8 cellular contexts compared by ENCODE assay signal in the genomic region with DNA sequence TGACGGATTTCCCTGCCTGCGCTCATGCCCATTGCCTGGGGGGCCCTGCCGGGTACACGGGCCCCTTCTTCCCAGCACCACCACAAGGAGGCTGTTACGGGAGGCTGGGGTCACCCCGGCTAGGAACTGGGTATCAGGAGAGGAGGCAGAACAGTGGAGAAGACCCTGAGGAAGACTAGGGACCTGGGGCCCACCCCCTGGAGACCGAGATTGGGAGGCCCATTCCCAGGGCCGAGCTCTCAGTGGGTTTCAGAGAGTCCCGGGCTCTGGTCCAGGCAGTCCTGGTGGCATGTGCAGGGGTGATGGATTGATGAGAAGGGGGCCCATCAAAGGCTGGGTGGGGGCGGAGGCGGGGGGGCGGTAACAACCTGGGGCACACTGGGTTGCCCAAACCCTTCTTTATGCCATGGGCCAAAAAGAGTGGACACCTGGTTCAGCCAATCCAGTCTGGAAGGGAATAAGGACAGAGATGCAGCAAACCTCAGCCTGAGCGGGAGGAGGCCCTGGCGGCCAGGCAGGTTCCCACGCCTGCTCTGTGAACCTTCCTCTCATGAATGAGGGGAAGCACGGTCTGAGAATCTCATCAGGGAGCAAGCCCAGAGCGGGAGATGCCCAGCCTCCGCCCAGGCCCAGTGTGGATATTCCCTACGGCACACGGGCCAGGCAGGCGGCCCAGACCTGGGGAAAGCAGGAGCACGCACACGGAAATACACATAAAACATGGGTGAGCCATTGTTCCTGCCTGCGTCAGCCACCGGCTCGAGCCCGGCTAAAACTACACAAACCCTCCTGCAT. TPM values are rescaled to one million over a fixed set of nuclear protein-coding genes. Genes with fewer than 3 reads are reported as not detected.
DNase-seq lines count a peak whose midpoint lies in the region; ATAC-seq, FAIRE-seq and TF ChIP-seq lines count a peak whose summit lies in the region.

No MANE protein-coding gene starts in this region.

- H3K27me3 Mint-ChIP-seq in CD4-positive, alpha-beta memory T cell = peaks cover 15 to 21% of the 10 kb centered on the region in 2 donors

- no peaks in the 10 kb centered on the region for H3K9me3 ChIP-seq in CD4-positive, alpha-beta memory T cell (ENCODE audit: control insufficient read depth in 1 of 2, low read length in 2 of 2)
- H3K9me3 ChIP-seq in PC-3 (ENCODE audit: low read length) (no peaks in the 10 kb centered on the region), esophagus (ENCODE audit: control insufficient read depth in 2 of 2, insufficient read depth in 1 of 2, low read depth in 1 of 2, low read length in 1 of 2) (no peaks in the 10 kb centered on the region), osteoblast (ENCODE audit: low read depth, low read length) (no peaks in the 10 kb centered on the region)

- H3K4me3 ChIP-seq in CD4-positive, alpha-beta memory T cell (ENCODE audit: low read length in 2 of 2) = no peak overlapping the region
- H3K4me3 ChIP-seq in PC-3 (ENCODE audit: low read length) = peak overlapping the region; percentile 69
- H3K4me3 ChIP-seq in esophagus (ENCODE audit: low read depth in 1 of 2, low read length in 2 of 2) = peak overlapping the region; percentile 58 to 71
- H3K4me3 ChIP-seq in osteoblast (ENCODE audit: insufficient read depth, low read length) = peak overlapping the region; percentile 78

- peak overlapping the region; percentile 81 for H2AFZ ChIP-seq in PC-3 (ENCODE audit: low read length)
- H2AFZ ChIP-seq in osteoblast (ENCODE audit: low read length) = peak overlapping the region; percentile 53

- no peaks in the 10 kb centered on the region for H3K27me3 ChIP-seq in CD4-positive, alpha-beta memory T cell (ENCODE audit: insufficient read depth, low read length)
- H3K27me3 ChIP-seq in PC-3 (ENCODE audit: low read length) (no peaks in the 10 kb centered on the region), esophagus (ENCODE audit: control insufficient read depth in 1 of 2, insufficient read depth in 2 of 2, low read length in 2 of 2) (no peaks in the 10 kb centered on the region), osteoblast (ENCODE audit: insufficient read depth, low read length) (no peaks in the 10 kb centered on the region)

- H3K4me2 ChIP-seq in PC-3 (ENCODE audit: low read length) = peak overlapping the region; percentile 87
- peak overlapping the region; percentile 90 for H3K4me2 ChIP-seq in osteoblast (ENCODE audit: insufficient read depth, low read length)

- WGBS in esophagus, 2 donors = 68 to 71% methylated on average over 26 to 27 of the region's 27 CpGs

- H3K27ac ChIP-seq in CD4-positive, alpha-beta memory T cell (ENCODE audit: low read depth, low read length) = no peak overlapping the region
- H3K27ac ChIP-seq in PC-3 (ENCODE audit: low read length) (no peak overlapping the region), esophagus (ENCODE audit: low read depth in 2 of 2, low read length in 1 of 2) (peak overlapping the region in 1 of 2 donors; percentile 28), osteoblast (ENCODE audit: low read depth, low read length) (no peak overlapping the region)

- ATAC-seq in PC-3 = no peak

- CTCF ChIA-PET in CD4-positive, alpha-beta memory T cell (lab: Charles Lee; ENCODE audit: partially characterized antibody) = interaction anchor here (2.0 kb wide), 1 partner anchor 10 kb away, joined by 11 read pairs; no protein-coding TSS in a partner anchor
- CTCF ChIA-PET in PC-3 (lab: Charles Lee) = interaction anchor here (1.1 to 1.3 kb wide), 2 partner anchors 10 to 13 kb away, joined by 3 read pairs; no protein-coding TSS in a partner anchor

- no peaks in the 10 kb centered on the region for H3K36me3 Mint-ChIP-seq in CD4-positive, alpha-beta memory T cell

- H3F3A ChIP-seq in PC-3 (ENCODE audit: low read length, unreplicated experiment) = no peaks in the 10 kb centered on the region

- H3K9me3 Mint-ChIP-seq in CD4-positive, alpha-beta memory T cell = no peaks in the 10 kb centered on the region

- no peak for TF ChIP-seq POLR2A in GM12892 (IDR thresholded peaks at IDR 0.05; ENCODE audit: low read depth, low read length)

- no peaks in the 10 kb centered on the region for H3K9me2 ChIP-seq in PC-3 (replicated peaks; ENCODE audit: low read length)

- POLR2A ChIA-PET in CD4-positive, alpha-beta memory T cell (lab: Charles Lee; ENCODE audit: partially characterized antibody) = no interaction called here
- POLR2A ChIA-PET in PC-3 (lab: Charles Lee; ENCODE audit: unreplicated experiment) = interaction anchor here (0.7 kb wide), 1 partner anchor 135 kb away, joined by 5 read pairs; no protein-coding TSS in a partner anchor

- H3K79me2 ChIP-seq in PC-3 (ENCODE audit: low read length) (peaks cover 37% of the 10 kb centered on the region), osteoblast (ENCODE audit: insufficient read depth, low read length) (peaks cover 21% of the 10 kb centered on the region)

- peaks cover 4% of the 10 kb centered on the region for H3K4me1 ChIP-seq in CD4-positive, alpha-beta memory T cell (ENCODE audit: insufficient read depth, low read length)
- H3K4me1 ChIP-seq in PC-3 (ENCODE audit: insufficient read depth, low read length) (peaks cover 20% of the 10 kb centered on the region), esophagus (ENCODE audit: control insufficient read depth in 2 of 2, insufficient read depth in 2 of 2, low read length in 1 of 2) (peaks cover 10 to 30% of the 10 kb centered on the region in 2 donors), osteoblast (ENCODE audit: insufficient read depth, low read length) (peaks cover 33% of the 10 kb centered on the region)

- peak overlapping the region; percentile 59 for H3K9ac ChIP-seq in PC-3 (ENCODE audit: low read length)

- no peak for FAIRE-seq in GM12892 (lab: Jason Lieb, UNC)

- TF ChIP-seq CTCF in PC-3 (conservative IDR thresholded peaks at IDR 0.05; ENCODE audit: low read depth, low read length) = 0 out of 2 replicates have a peak, but pooled peaks have one; percentile 2
- TF ChIP-seq CTCF in osteoblast (IDR thresholded peaks at IDR 0.05; ENCODE audit: extremely low read depth, low read depth, low read length) = no peak

- H3K27ac Mint-ChIP-seq in CD4-positive, alpha-beta memory T cell = peak overlapping the region in 1 of 7 donors; percentile 46

- H3K36me3 ChIP-seq in CD4-positive, alpha-beta memory T cell (ENCODE audit: insufficient read depth, low read length) = no peaks in the 10 kb centered on the region
- no peaks in the 10 kb centered on the region for H3K36me3 ChIP-seq in PC-3 (ENCODE audit: low read depth, low read length)
- no peaks in the 10 kb centered on the region for H3K36me3 ChIP-seq in esophagus (ENCODE audit: control insufficient read depth in 2 of 2, insufficient read depth in 2 of 2, low read length in 1 of 2)
- H3K36me3 ChIP-seq in osteoblast (ENCODE audit: insufficient read depth, low read length) = no peaks in the 10 kb centered on the region

- intact Hi-C loops in CD4-positive, alpha-beta memory T cell (cut with micrococcal nuclease) = no loop called here
- intact Hi-C loops in PC-3 (cut with micrococcal nuclease) = loop anchor here (5.0 kb wide), 1 partner anchor 64 kb away; a partner anchor contains a TSS

- no peak for DNase-seq in CD4-positive, alpha-beta memory T cell
- DNase-seq in PC-3 (no peak), osteoblast (ENCODE audit: insufficient read length, low spot score, missing footprints) (no peak), amniotic stem cell (lab: John Stamatoyannopoulos, UW) (no peak), GM12892 (ENCODE audit: insufficient read length) (no peak), DMS 273 treated with DMSO at 0.1 percent for 48 hours (lab: John Stamatoyannopoulos, UW) (no peak), G401 (ENCODE audit: low spot score) (no peak)

- no peaks in the 10 kb centered on the region for H4K20me1 ChIP-seq in PC-3 (ENCODE audit: low read length)
- H4K20me1 ChIP-seq in osteoblast (ENCODE audit: insufficient read depth, low read length) = peaks cover 16% of the 10 kb centered on the region

- H3K4me1 Mint-ChIP-seq in CD4-positive, alpha-beta memory T cell = peaks cover 5 to 28% (median 13%) of the 10 kb centered on the region in 4 donors

- in situ Hi-C loops in G401 (cut with HindIII; ENCODE audit: low sequenced_read_pairs) = no loop called here

- no TSS peak for BruUV-seq in PC-3 (replicated peaks; lab: Mats Ljungman, UMichigan)

- H3K4me3 Mint-ChIP-seq in CD4-positive, alpha-beta memory T cell = peak overlapping the region; percentile 43 to 82 (median 66)

RNA-seq across cellular contexts. Expression of a gene that starts 0.8 kb away (rescaled TPM):
- total RNA-seq in CD4-positive, alpha-beta memory T cell = under 1 TPM; 0.28 to 0.96 TPM
- under 1 TPM in 1 of 2 donors, not detected in 1; 0.14 TPM for polyA plus RNA-seq in CD4-positive, alpha-beta memory T cell
- total RNA-seq in PC-3 (2014; rRNA removed) (38.7 and 43.6 TPM in 2 replicates), osteoblast (155 and 186 TPM in 2 replicates)
- polyA plus RNA-seq in esophagus = 10 to 100 TPM; 11.5 to 11.9 TPM
- polyA plus RNA-seq in GM12892 (2012; ENCODE audit: missing spikeins) = 18.9 TPM
- total RNA-seq in G401 (2014; rRNA removed; shearing (Covaris generic)) = 24.7 and 26.2 TPM in 2 replicates

RNA-seq across cellular contexts. Expression of a gene that starts 29.1 kb away (rescaled TPM):
- not detected for total RNA-seq in CD4-positive, alpha-beta memory T cell
- polyA plus RNA-seq in CD4-positive, alpha-beta memory T cell = not detected
- total RNA-seq in PC-3 (2014; rRNA removed) = 26.5 and 27.8 TPM in 2 replicates
- polyA plus RNA-seq in esophagus = 10 to 100 TPM; 33.3 to 58.9 TPM
- total RNA-seq in osteoblast = 47.7 and 67.7 TPM in 2 replicates
- polyA plus RNA-seq in GM12892 (2012; ENCODE audit: missing spikeins) = 2.9 TPM
- not detected in 2 replicates for total RNA-seq in G401 (2014; rRNA removed; shearing (Covaris generic))

Comparison
In these comparisons a context has a peak if more than half of its experiments do, and no peak if none do; other contexts are left out.
1. H3K4me3 ChIP-seq: peak in PC-3 (single experiment), esophagus (2 of 2) and osteoblast (single experiment); none in CD4-positive, alpha-beta memory T cell (0 of 2).
2. RNA of a gene that starts 0.8 kb away (total RNA-seq): 155 to 186 TPM in osteoblast, 38.7 to 43.6 TPM in PC-3 and 24.7 to 26.2 TPM in G401; 0.28 to 0.96 TPM in CD4-positive, alpha-beta memory T cell; every median in the first group is over 10 times any median in the second.
3. RNA of a gene that starts 29.1 kb away (total RNA-seq): 47.7 to 67.7 TPM in osteoblast and 26.5 to 27.8 TPM in PC-3; not detected in CD4-positive, alpha-beta memory T cell and not detected in G401; every median in the first group is over 10 times any median in the second.